ENCODE assay signal across 1 cellular context in genomic region chr1:18384477-18384876, GRCh38.
TF ChIP-seq lines count a peak whose summit lies in the region.

No MANE protein-coding gene starts in this region.

TF ChIP-seq in GM23338, 12 proteins besides CTCF, POLR2A, EP300 and RAD21 (continued from another document):
- no peak for TF ChIP-seq REST (IDR thresholded peaks at IDR 0.05; ENCODE audit: unreplicated experiment)
- TF ChIP-seq ZNF331 (CRISPR knock-in tag; IDR thresholded peaks at IDR 0.05; ENCODE audit: low read depth) = no peak
- no peak for TF ChIP-seq CREB1 (CRISPR knock-in tag; IDR thresholded peaks at IDR 0.05; ENCODE audit: low read depth)
